ENCODE assay signal across 9 cellular contexts in genomic region chr9:18228101-18228500, GRCh38.
"Had no signal": no experiment of that assay in that cellular context is flagged by ENCODE, and none has a peak within 500 bp of the region (broad histone marks: within the 10 kb centered on the region; RNA-seq: fewer than 3 reads in every experiment).

No MANE protein-coding gene starts in this region.

- H3K4me1 ChIP-seq: HAP-1 had no signal

- H3K27ac ChIP-seq: GM23248, HL-60 had no signal

- DNase-seq: GM23248, GOT3, H7, HFFc6, KBM-7 had no signal

- H3K9me3 ChIP-seq: HAP-1 had no signal

- H3K36me3 ChIP-seq: HAP-1 had no signal

- ATAC-seq: HCT116, HepG2 had no signal

- H3K4me3 ChIP-seq: GM23248, HAP-1 had no signal
